Comparison of ENCODE assay signal across 9 cellular contexts in genomic region chr12:57063991-57064725, GRCh38. TPM values are rescaled to one million over a fixed set of nuclear protein-coding genes. Genes with fewer than 3 reads are reported as not detected.
DNase-seq lines count a peak whose midpoint lies in the region; ATAC-seq and TF ChIP-seq lines count a peak whose summit lies in the region.
"Had no signal": no experiment of that assay in that cellular context is flagged by ENCODE, and none has a peak within 500 bp of the region (broad histone marks: within the 10 kb centered on the region; RNA-seq: fewer than 3 reads in every experiment).

No MANE protein-coding gene starts in this region.

- H3K27me3 Mint-ChIP-seq in natural killer cell treated with Interleukin-12 subunit alpha and Interleukin-12 subunit beta and Interleukin-15 and Interleukin-18, amount 100 ng/mL, for 72 hours, result no peaks in the 10 kb centered on the region

- H3K27ac Mint-ChIP-seq in natural killer cell treated with Interleukin-12 subunit alpha and Interleukin-12 subunit beta and Interleukin-15 and Interleukin-18, amount 100 ng/mL, for 72 hours, result peak overlapping the region; percentile 89 to 98

- H3K4me3 ChIP-seq in dorsolateral prefrontal cortex, result peak overlapping the region in 2 of 59 donors; percentile 3 to 6

- intact Hi-C loops in dorsolateral prefrontal cortex (cut with DNase I), result loop anchor here in 1 of 2 donors (5.0 kb wide), 1 partner anchor 57 kb away; the partner anchor contains the start of gene ZBTB39

- H3K9me3 Mint-ChIP-seq in natural killer cell treated with Interleukin-12 subunit alpha and Interleukin-12 subunit beta and Interleukin-15 and Interleukin-18, amount 100 ng/mL, for 72 hours, result peaks cover 3% of the 10 kb centered on the region

- ATAC-seq in GM18858 (IDR thresholded peaks at IDR 0.05; ENCODE audit: unreplicated experiment), result peak; percentile 81
- ATAC-seq in HG02973 (IDR thresholded peaks at IDR 0.05; ENCODE audit: unreplicated experiment), result peak; percentile 81
- peak; percentile 89 to 94 for ATAC-seq in natural killer cell treated with Interleukin-12 subunit alpha and Interleukin-12 subunit beta and Interleukin-15 and Interleukin-18, amount 100 ng/mL, for 72 hours

- TF ChIP-seq CTCF in dorsolateral prefrontal cortex (IDR thresholded peaks at IDR 0.05 in 54 of 56, conservative IDR thresholded peaks at IDR 0.05 in 2 of 56; ENCODE audit: low read depth in 1 of 56, partially characterized antibody in 56 of 56), result peak in 1 of 56 donors; percentile 11

- H3K4me1 Mint-ChIP-seq in natural killer cell treated with Interleukin-12 subunit alpha and Interleukin-12 subunit beta and Interleukin-15 and Interleukin-18, amount 100 ng/mL, for 72 hours (ENCODE audit: low read depth in 2 of 2), result peaks cover 20 to 23% of the 10 kb centered on the region in 2 donors

- H3K36me3 Mint-ChIP-seq in natural killer cell treated with Interleukin-12 subunit alpha and Interleukin-12 subunit beta and Interleukin-15 and Interleukin-18, amount 100 ng/mL, for 72 hours, result peaks cover 19% of the 10 kb centered on the region

- peak; percentile 11 for DNase-seq in T-helper 9 cell
- peak; percentile 66 for DNase-seq in natural killer cell treated with Interleukin-12 subunit alpha and Interleukin-12 subunit beta and Interleukin-15 and Interleukin-18, amount 100 ng/mL, for 72 hours (ENCODE audit: low spot score)
- DNase-seq in SKM-1 (lab: John Stamatoyannopoulos, UW; ENCODE audit: unreplicated experiment), result no peak
- no peak for DNase-seq in inferior parietal cortex (ENCODE audit: extremely low spot score)
- DNase-seq in dorsolateral prefrontal cortex, result no peak
- no peak for DNase-seq in NCI-H2227 (lab: John Stamatoyannopoulos, UW; ENCODE audit: unreplicated experiment)

- H3K27me3 ChIP-seq in dorsolateral prefrontal cortex, result no peaks in the 10 kb centered on the region

- peak overlapping the region; percentile 84 for H3K4me3 Mint-ChIP-seq in natural killer cell treated with Interleukin-12 subunit alpha and Interleukin-12 subunit beta and Interleukin-15 and Interleukin-18, amount 100 ng/mL, for 72 hours

- peak overlapping the region in 10 of 59 donors; percentile 9 to 57 (median 30) for H3K27ac ChIP-seq in dorsolateral prefrontal cortex

RNA-seq across cellular contexts. Expression of gene MYO1A, which starts 14.2 kb away (rescaled TPM):
- 1 to 10 TPM in 1 of 2 donors, under 1 TPM in 1; 0.48 to 2.5 TPM for total RNA-seq in natural killer cell treated with Interleukin-12 subunit alpha and Interleukin-12 subunit beta and Interleukin-15 and Interleukin-18, amount 100 ng/mL, for 72 hours
- total RNA-seq in dorsolateral prefrontal cortex, result 1 to 10 TPM in 42 of 120 experiments, under 1 TPM in 65, not detected in 13; 0.13 to 3.6 (median 0.84) TPM
- total RNA-seq: endothelial cell of umbilical vein had no signal

RNA-seq across cellular contexts. Expression of gene NEMP1, which starts 14.4 kb away (rescaled TPM):
- 10 to 100 TPM; 25.5 to 34.1 TPM for total RNA-seq in natural killer cell treated with Interleukin-12 subunit alpha and Interleukin-12 subunit beta and Interleukin-15 and Interleukin-18, amount 100 ng/mL, for 72 hours
- 10 to 100 TPM in 52 of 120 experiments, 1 to 10 TPM in 68; 5.4 to 18.4 (median 9.6) TPM for total RNA-seq in dorsolateral prefrontal cortex

RNA-seq across cellular contexts. Expression of gene NAB2, which starts 24.8 kb away (rescaled TPM):
- total RNA-seq in natural killer cell treated with Interleukin-12 subunit alpha and Interleukin-12 subunit beta and Interleukin-15 and Interleukin-18, amount 100 ng/mL, for 72 hours, result 1 to 10 TPM; 7.7 to 8.0 TPM
- 10 to 100 TPM; 15.3 to 64.0 (median 32.6) TPM for total RNA-seq in dorsolateral prefrontal cortex

RNA-seq across cellular contexts. Expression of gene STAT6, which starts 47.0 kb away (rescaled TPM):
- total RNA-seq in natural killer cell treated with Interleukin-12 subunit alpha and Interleukin-12 subunit beta and Interleukin-15 and Interleukin-18, amount 100 ng/mL, for 72 hours, result 100 to 1,000 TPM; 158 to 198 TPM
- 10 to 100 TPM; 30.1 to 85.6 (median 49.8) TPM for total RNA-seq in dorsolateral prefrontal cortex

RNA-seq across cellular contexts. Expression of gene TAC3, which starts 47.8 kb away (rescaled TPM):
- total RNA-seq in natural killer cell treated with Interleukin-12 subunit alpha and Interleukin-12 subunit beta and Interleukin-15 and Interleukin-18, amount 100 ng/mL, for 72 hours, result under 1 TPM in 1 of 2 donors, not detected in 1; 0.45 TPM
- 10 to 100 TPM in 36 of 120 experiments, 1 to 10 TPM in 84; 1.8 to 17.8 (median 8.3) TPM for total RNA-seq in dorsolateral prefrontal cortex
- total RNA-seq: endothelial cell of umbilical vein had no signal

Comparison
In these comparisons a context has a peak if more than half of its experiments do, and no peak if none do; other contexts are left out.
1. DNase-seq: peak in T-helper 9 cell (single experiment) and natural killer cell treated with Interleukin-12 subunit alpha and Interleukin-12 subunit beta and Interleukin-15 and Interleukin-18, amount 100 ng/mL, for 72 hours (single experiment); none in SKM-1 (single experiment), inferior parietal cortex (single experiment), dorsolateral prefrontal cortex (0 of 10) and NCI-H2227 (single experiment).
2. Peak in every context shown above with its lines, with median percentiles within 50 percentile points of each other: ATAC-seq.